8 cellular contexts compared by ENCODE assay signal in the genomic region with DNA sequence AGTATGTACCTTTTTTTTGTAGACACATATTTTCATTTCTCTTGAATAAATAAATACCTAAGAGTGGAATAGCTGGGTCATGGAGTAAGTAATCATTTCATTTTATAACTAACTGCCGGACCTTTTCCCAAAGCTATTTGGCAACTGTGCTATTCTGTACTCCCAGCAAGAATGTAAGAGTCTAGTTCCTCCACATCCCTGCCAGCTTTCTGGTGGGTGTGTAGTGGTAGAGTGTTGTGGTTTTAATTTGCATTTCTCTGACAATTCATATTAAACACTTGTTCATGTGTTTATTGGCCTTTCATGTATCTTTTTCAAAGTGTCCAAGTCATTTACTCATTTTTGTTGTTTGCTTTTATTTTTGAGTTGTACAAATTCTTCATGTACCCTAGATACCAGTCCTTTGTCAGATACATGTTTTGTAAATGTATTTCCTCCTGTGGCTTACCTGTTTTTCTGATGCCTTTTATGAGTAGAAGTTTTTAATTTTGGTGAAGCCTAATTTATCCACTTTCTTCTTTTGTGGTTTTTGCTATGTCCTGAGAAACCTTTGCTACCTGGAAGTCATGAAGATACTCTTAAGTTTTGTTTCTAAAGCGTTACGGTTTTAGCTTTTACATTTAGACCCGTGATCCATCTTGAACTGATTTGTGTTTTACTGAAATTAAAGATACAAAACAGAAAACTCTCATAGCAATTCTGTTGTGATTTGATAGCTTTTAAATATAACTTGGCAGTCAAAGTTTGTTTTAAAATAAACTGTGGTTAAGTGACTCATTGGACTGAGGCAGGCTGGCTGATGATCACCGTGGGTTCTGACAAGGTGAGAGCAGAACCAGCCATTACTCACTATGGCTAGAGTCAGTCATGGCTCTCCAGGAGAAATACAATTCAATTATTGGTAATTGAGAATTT. TPM values are rescaled to one million over a fixed set of nuclear protein-coding genes. Genes with fewer than 3 reads are reported as not detected.
DNase-seq lines count a peak whose midpoint lies in the region; ATAC-seq and TF ChIP-seq lines count a peak whose summit lies in the region.

No MANE protein-coding gene starts in this region.

- H3K27me3 ChIP-seq in transverse colon: no peaks in the 10 kb centered on the region

- H3K9me3 ChIP-seq in OCI-LY7 (ENCODE audit: low read length): no peaks in the 10 kb centered on the region
- H3K9me3 ChIP-seq in transverse colon: no peaks in the 10 kb centered on the region

- no peak overlapping the region for H2AFZ ChIP-seq in OCI-LY7 (ENCODE audit: low read length)

- DNase-seq in ELR (ENCODE audit: low read depth): peak; percentile 89
- DNase-seq in OCI-LY7 (ENCODE audit: low spot score): no peak
- peak; percentile 59 for DNase-seq in amniotic stem cell (lab: John Stamatoyannopoulos, UW)
- peak; percentile 27 to 85 for DNase-seq in lung microvascular endothelial cell (ENCODE audit: low read depth in 2 of 2)
- no peak for DNase-seq in transverse colon
- DNase-seq in globus pallidus (ENCODE audit: low spot score): no peak
- DNase-seq in DMS 273 treated with DMSO at 0.1 percent for 48 hours (lab: John Stamatoyannopoulos, UW): no peak

- intact Hi-C loops in OCI-LY7 (cut with micrococcal nuclease; ENCODE audit: unreplicated experiment): loop anchor here (10.0 kb wide), 1 partner anchor 472 kb away; the partner anchor contains the start of gene DTNBP1
- intact Hi-C loops in transverse colon (cut with DNase I; ENCODE audit: low total_unique reads): loop anchor here (5.0 kb wide), 1 partner anchor 1659 kb away; no protein-coding TSS in a partner anchor

- H3K4me1 ChIP-seq in OCI-LY7 (ENCODE audit: insufficient read depth, low read length, poor library complexity, severe bottlenecking) (peaks cover 47% of the 10 kb centered on the region), transverse colon (peaks cover 57 to 80% (median 74%) of the 10 kb centered on the region in 4 donors)

- no peak for TF ChIP-seq EP300 in transverse colon (IDR thresholded peaks at IDR 0.05; ENCODE audit: low read depth)

- TF ChIP-seq CTCF in OCI-LY7 (conservative IDR thresholded peaks at IDR 0.05; ENCODE audit: low read length): no peak
- TF ChIP-seq CTCF in transverse colon (IDR thresholded peaks at IDR 0.05): no peak

- H3K36me3 ChIP-seq in OCI-LY7 (ENCODE audit: insufficient read depth, low read length) (peaks cover 66% of the 10 kb centered on the region), transverse colon (peaks cover 0 to 10% (median 2%) of the 10 kb centered on the region in 4 donors)

- ATAC-seq in HG03342 (IDR thresholded peaks at IDR 0.05; ENCODE audit: unreplicated experiment): no peak

- no peak overlapping the region for H3K27ac ChIP-seq in OCI-LY7 (ENCODE audit: low read depth, low read length, poor library complexity, severe bottlenecking)
- peak overlapping the region; percentile 61 to 99 (median 81) for H3K27ac ChIP-seq in transverse colon

- no peak for TF ChIP-seq POLR2A in transverse colon (IDR thresholded peaks at IDR 0.05)

- POLR2A ChIA-PET in OCI-LY7 (lab: Charles Lee): interaction anchor here (0.6 to 1.9 kb wide), 9 partner anchors 8 to 1680 kb away, joined by 3 to 9 read pairs (median 3); partner anchors contain the start of gene MYLIP

- WGBS in transverse colon (ENCODE audit: low coverage in 1 of 2), 2 donors: 26 to 33% methylated on average over 4 to 5 of the region's 5 CpGs

- peak overlapping the region; percentile 28 for H3K4me2 ChIP-seq in OCI-LY7 (ENCODE audit: low read length)

- H3K79me2 ChIP-seq in OCI-LY7 (ENCODE audit: insufficient read depth, low read depth, low read length): peaks cover 90% of the 10 kb centered on the region

- H4K20me1 ChIP-seq in OCI-LY7 (ENCODE audit: insufficient read depth, low read length): peaks cover 49% of the 10 kb centered on the region

- CTCF ChIA-PET in OCI-LY7 (lab: Charles Lee; ENCODE audit: unreplicated experiment): interaction anchor here (0.6 kb wide), 1 partner anchor 452 kb away, joined by 8 read pairs; no protein-coding TSS in a partner anchor

- no TSS peak for BruUV-seq in OCI-LY7 (replicated peaks; lab: Mats Ljungman, UMichigan)

- H3K4me3 ChIP-seq in OCI-LY7 (ENCODE audit: low read depth, low read length, poor library complexity, severe bottlenecking) (peak overlapping the region; percentile 16), transverse colon (peak overlapping the region in 2 of 4 donors; percentile 8 to 20)

- in situ Hi-C loops in transverse colon (cut with MboI; ENCODE audit: low pct_ligation_motif_present in 1 of 4, low pct_unique_long_range_greater_than_20kb in 1 of 4, low sequenced_read_pairs in 3 of 4): no loop called here

- no peaks in the 10 kb centered on the region for H3K9me2 ChIP-seq in OCI-LY7 (ENCODE audit: insufficient read depth, low read length)

RNA-seq across cellular contexts. Expression of gene MYLIP, which starts 7.9 kb away (rescaled TPM):
- total RNA-seq in OCI-LY7 (2014; rRNA removed; shearing (Covaris generic)): 8.5 and 12.4 TPM in 2 replicates
- total RNA-seq in OCI-LY7 (2022) (13.9 and 15.3 TPM in 2 replicates), lung microvascular endothelial cell (19.2 and 39.9 TPM in 2 replicates), transverse colon (10 to 100 TPM; 22.5 to 43.2 (median 40.7) TPM)

Comparison
In these comparisons a context has a peak if more than half of its experiments do, and no peak if none do; other contexts are left out.
1. DNase-seq: peak in ELR (single experiment), amniotic stem cell (single experiment) and lung microvascular endothelial cell (2 of 2); none in OCI-LY7 (single experiment), transverse colon (single experiment), globus pallidus (single experiment) and DMS 273 treated with DMSO at 0.1 percent for 48 hours (single experiment).